ENCODE assay signal across 9 cellular contexts in the genomic region with DNA sequence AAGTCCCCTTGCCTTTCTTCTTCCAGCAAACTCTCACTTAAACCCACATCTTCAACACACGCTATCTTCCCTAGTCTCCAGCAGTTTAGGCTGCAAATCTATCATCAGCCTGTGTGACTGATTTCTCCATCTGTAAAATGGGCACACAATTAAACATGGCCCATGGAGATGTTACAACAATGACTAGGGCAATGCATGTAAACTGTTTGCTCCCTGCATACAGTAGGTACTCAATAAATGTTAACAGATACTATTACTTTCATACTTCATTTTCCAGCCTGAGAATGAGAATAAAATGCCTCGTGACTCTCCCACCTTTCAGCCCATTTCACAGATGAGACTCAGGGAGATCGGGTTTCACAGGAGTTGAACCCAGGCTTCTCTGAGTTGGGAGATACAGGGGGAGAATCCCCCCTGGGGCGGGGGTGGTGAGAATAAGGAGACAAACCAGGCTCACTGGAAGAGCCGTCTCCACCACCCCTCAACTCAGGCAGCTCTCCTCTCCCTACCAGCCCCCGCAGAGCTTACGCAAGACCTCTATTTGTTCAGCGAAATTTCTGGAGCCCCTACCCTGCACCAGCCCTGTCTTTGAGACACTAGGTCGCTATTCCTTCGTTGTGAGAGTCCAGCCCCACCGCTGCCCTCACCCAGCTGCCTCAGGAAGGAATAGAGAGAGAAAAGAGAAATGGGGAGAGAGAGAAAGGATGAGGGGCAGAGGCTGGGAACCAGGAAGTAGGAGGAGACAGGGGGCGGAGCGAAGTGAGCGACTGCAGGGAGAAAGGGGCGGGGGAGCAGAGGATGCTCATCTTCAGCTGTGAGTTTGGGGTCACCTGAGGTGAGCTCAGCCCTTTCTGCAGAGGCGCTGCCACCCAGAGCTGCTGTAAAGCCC. TPM values are rescaled to one million over a fixed set of nuclear protein-coding genes. Genes with fewer than 3 reads are reported as not detected.
A peak's percentile ranks its signal among the peaks of the same experiment; 100 is the strongest.
DNase-seq lines count a peak whose midpoint lies in the region; ATAC-seq, FAIRE-seq and TF ChIP-seq lines count a peak whose summit lies in the region.
"Had no signal": no experiment of that assay in that cellular context is flagged by ENCODE, and none has a peak within 500 bp of the region (broad histone marks: within the 10 kb centered on the region; RNA-seq: fewer than 3 reads in every experiment).

No MANE protein-coding gene starts in this region.

- DNase-seq in DMS 273 (lab: John Stamatoyannopoulos, UW; ENCODE audit: unreplicated experiment) (peak; percentile 70), DMS 273 treated with DMSO at 0.1 percent for 48 hours (lab: John Stamatoyannopoulos, UW) (no peak), T-helper 17 cell (peak in 1 of 3 donors; percentile 28), astrocyte (ENCODE audit: low read depth) (no peak), HepG2 (ENCODE audit: low spot score) (no peak), DMS114 treated with DMSO at 0.1 percent for 48 hours (lab: John Stamatoyannopoulos, UW; ENCODE audit: unreplicated experiment) (no peak), MG63 (no peak)
- peak; percentile 58 to 61 for DNase-seq in stimulated activated CD8-positive, alpha-beta memory T cell treated with anti-CD3 and anti-CD28 coated beads, Interleukin-2, amount 100 ng/mL, for 48 hours (ENCODE audit: low read depth in 2 of 2)

- no peak for TF ChIP-seq RAD21 in HepG2 (CRISPR knock-in tag; IDR thresholded peaks at IDR 0.05)

- H3K36me3 ChIP-seq in astrocyte (ENCODE audit: insufficient read depth, low read length) (no peaks in the 10 kb centered on the region), HepG2 (replicated peaks in 1 of 2; ENCODE audit: control insufficient read depth in 1 of 2, insufficient read depth in 2 of 2, low read length in 2 of 2) (peaks cover 41 to 75% of the 10 kb centered on the region in 2 experiments), MG63 (no peaks in the 10 kb centered on the region)

- FAIRE-seq in astrocyte (lab: Jason Lieb, UNC) (no peak), HepG2 (lab: Jason Lieb, UNC) (no peak)

- TF ChIP-seq CTCF in astrocyte (IDR thresholded peaks at IDR 0.05; ENCODE audit: insufficient read depth, low read depth, low read length) = no peak
- no peak for TF ChIP-seq CTCF in HepG2 (CRISPR knock-in tag; IDR thresholded peaks at IDR 0.05)

- CTCF ChIA-PET in HepG2 (lab: Yijun Ruan, JAX; ENCODE audit: low intra/inter-chr PET ratio, low total read pairs) = no interaction called here

- H3K27me3 ChIP-seq in astrocyte (ENCODE audit: insufficient read depth, low read length) (no peaks in the 10 kb centered on the region), HepG2 (ENCODE audit: control insufficient read depth in 1 of 2, insufficient read depth in 2 of 2, low read length in 2 of 2) (no peaks in the 10 kb centered on the region), MG63 (no peaks in the 10 kb centered on the region)

- no TSS peak for BruUV-seq in HepG2 (replicated peaks; lab: Mats Ljungman, UMichigan)

- H3K36me3 Mint-ChIP-seq in T-helper 17 cell (ENCODE audit: low read depth) (peaks cover 4% of the 10 kb centered on the region), astrocyte (ENCODE audit: low read depth, unreplicated experiment) (no peaks in the 10 kb centered on the region)

- no peak for TF ChIP-seq EP300 in HepG2 (IDR thresholded peaks at IDR 0.05; ENCODE audit: low read depth in 2 of 2, low read length in 2 of 2)
- TF ChIP-seq EP300 in HepG2 (CRISPR knock-in tag; IDR thresholded peaks at IDR 0.05; ENCODE audit: borderline replicate concordance) = no peak

- peak; percentile 80 for ATAC-seq in T-helper 17 cell
- ATAC-seq in HepG2 = no peak

- H3K9me3 ChIP-seq in T-helper 17 cell (ENCODE audit: control insufficient read depth, low read length, poor library complexity, severe bottlenecking) (no peaks in the 10 kb centered on the region), astrocyte (ENCODE audit: insufficient read depth, low read depth, low read length) (no peaks in the 10 kb centered on the region), HepG2 (ENCODE audit: low read length) (no peaks in the 10 kb centered on the region), MG63 (no peaks in the 10 kb centered on the region)

- TF ChIP-seq POLR2A in HepG2 (IDR thresholded peaks at IDR 0.05; ENCODE audit: insufficient read depth in 1 of 2, low read depth in 2 of 2, low read length in 2 of 2) = no peak

- in situ Hi-C loops in HepG2 (cut with HindIII; ENCODE audit: extremely low pct_ligation_motif_present, low pct_unique_long_range_greater_than_20kb) = no loop called here

- H3K27ac Mint-ChIP-seq in T-helper 17 cell (peak overlapping the region; percentile 92), astrocyte (ENCODE audit: unreplicated experiment) (no peak overlapping the region)

- H3K4me3 ChIP-seq in astrocyte (ENCODE audit: insufficient read depth, low read depth, low read length) = no peak overlapping the region
- H3K4me3 ChIP-seq in HepG2 (replicated peaks in 1 of 3; ENCODE audit: insufficient read depth in 1 of 3, low read depth in 2 of 3, low read length in 3 of 3) = no peak overlapping the region
- no peak overlapping the region for H3K4me3 ChIP-seq in MG63

- peak overlapping the region; percentile 61 for H3K4me2 ChIP-seq in astrocyte (ENCODE audit: low read length)
- H3K4me2 ChIP-seq in HepG2 (ENCODE audit: low read depth, low read length) = no peak overlapping the region

- H3K27ac ChIP-seq in astrocyte (ENCODE audit: low read depth, low read length) (no peak overlapping the region), HepG2 (ENCODE audit: extremely low read length, insufficient read depth, low read length) (no peak overlapping the region)
- H3K27ac ChIP-seq: 22Rv1 had no signal

- H4K20me1 ChIP-seq in astrocyte (ENCODE audit: insufficient read depth, low read length) (no peaks in the 10 kb centered on the region), HepG2 (ENCODE audit: insufficient read depth, low read length) (no peaks in the 10 kb centered on the region)

- H3K27me3 Mint-ChIP-seq in T-helper 17 cell (no peaks in the 10 kb centered on the region), astrocyte (ENCODE audit: low read depth, unreplicated experiment) (peaks cover 12% of the 10 kb centered on the region)

- H3K4me3 Mint-ChIP-seq in T-helper 17 cell (peak overlapping the region; percentile 86), astrocyte (ENCODE audit: unreplicated experiment) (no peak overlapping the region)

- no peaks in the 10 kb centered on the region for H3K9me3 Mint-ChIP-seq in astrocyte (ENCODE audit: unreplicated experiment)

- H3K4me1 ChIP-seq in astrocyte (ENCODE audit: insufficient read depth, low read length) = peaks cover 10% of the 10 kb centered on the region
- 0 out of 2 replicates have a peak, but pooled peaks cover 10% of the 10 kb centered on the region for H3K4me1 ChIP-seq in HepG2 (ENCODE audit: insufficient read depth, low read length)

- peak overlapping the region; percentile 5 for H3K9ac ChIP-seq in astrocyte (ENCODE audit: low read length)
- no peak overlapping the region for H3K9ac ChIP-seq in HepG2 (ENCODE audit: insufficient read depth, low read depth, low read length)

- POLR2A ChIA-PET in HepG2 (lab: Yijun Ruan, JAX) = no interaction called here

- H3K4me1 Mint-ChIP-seq in T-helper 17 cell (peaks cover 34% of the 10 kb centered on the region), astrocyte (ENCODE audit: low read depth, unreplicated experiment) (peaks cover 17% of the 10 kb centered on the region)

- intact Hi-C loops in HepG2 (cut with micrococcal nuclease; ENCODE audit: unreplicated experiment) = no loop called here

- no peaks in the 10 kb centered on the region for H3K79me2 ChIP-seq in astrocyte (ENCODE audit: insufficient read depth, low read length)
- no peaks in the 10 kb centered on the region for H3K79me2 ChIP-seq in HepG2 (ENCODE audit: insufficient read depth, low read length)

- 85% methylated on average over 16 of the region's 16 CpGs for WGBS in HepG2 (ENCODE audit: low lambda C conversion rate)

- peak overlapping the region; percentile 76 for H2AFZ ChIP-seq in astrocyte (ENCODE audit: low read depth, low read length)
- H2AFZ ChIP-seq in HepG2 (ENCODE audit: low read length) = no peak overlapping the region

RNA-seq across cellular contexts. Expression of a gene that starts 42.1 kb away (rescaled TPM):
- total RNA-seq in T-helper 17 cell = 1 to 10 TPM; 1.3 to 3.1 TPM
- total RNA-seq in astrocyte = 0.77 and 0.87 TPM in 2 replicates
- not detected in 2 replicates for total RNA-seq in HepG2 (2016; rRNA removed; fragmentation: Illumina TruSeq; extraction: Trizol)
- total RNA-seq in HepG2 (2016; cell fraction: cytosol; rRNA removed; fragmentation: Illumina TruSeq; extraction: Trizol; ENCODE audit: low read depth) = not detected in 2 replicates
- not detected in 2 replicates for total RNA-seq in HepG2 (2016; cell fraction: insoluble cytoplasmic fraction; rRNA removed; fragmentation: Illumina TruSeq; extraction: Trizol)
- total RNA-seq in HepG2 (2016; cell fraction: membrane; rRNA removed; fragmentation: Illumina TruSeq; extraction: Trizol) = not detected in 2 replicates
- not detected in 2 replicates for total RNA-seq in HepG2 (2016; cell fraction: nucleus; rRNA removed; fragmentation: Illumina TruSeq; extraction: Trizol)
- polyA plus RNA-seq in HepG2 (2011; rRNA removed) = not detected in 2 replicates
- 0.03 TPM in 1 of 2 replicates, not detected in the other for polyA plus RNA-seq in HepG2 (2011; cell fraction: cytosol; rRNA removed)
- polyA plus RNA-seq in HepG2 (2011; cell fraction: nucleus; rRNA removed) = 0.10 and 0.14 TPM in 2 replicates
- 0.12 TPM in 1 of 2 replicates, not detected in the other for polyA plus RNA-seq in HepG2 (2012)
- not detected in 2 replicates for polyA plus RNA-seq in HepG2 (2016; cell fraction: cytosol; fragmentation: Illumina TruSeq; extraction: Trizol; ENCODE audit: low read depth)
- not detected in 2 replicates for polyA plus RNA-seq in HepG2 (2016; cell fraction: insoluble cytoplasmic fraction; fragmentation: Illumina TruSeq; extraction: Trizol; ENCODE audit: low read depth)
- not detected in 2 replicates for polyA plus RNA-seq in HepG2 (2016; cell fraction: membrane; fragmentation: Illumina TruSeq; extraction: Trizol; ENCODE audit: low read depth)
- 1.3 TPM in 1 of 2 replicates, not detected in the other for polyA plus RNA-seq in HepG2 (2016; cell fraction: nucleus; fragmentation: Illumina TruSeq; extraction: Trizol; ENCODE audit: insufficient read depth, low read depth)
- 9.7 TPM in 1 of 2 replicates, not detected in the other for polyA minus RNA-seq in HepG2 (2011; rRNA and poly(A)+ RNA removed; ENCODE audit: low replicate concordance)
- 0.70 TPM in 1 of 2 replicates, not detected in the other for polyA minus RNA-seq in HepG2 (2011; cell fraction: cytosol; rRNA and poly(A)+ RNA removed)
- polyA minus RNA-seq in HepG2 (2011; cell fraction: nucleus; rRNA and poly(A)+ RNA removed) = 0.64 TPM in 1 of 2 replicates, not detected in the other
- 0.12 and 3.9 TPM in 2 replicates for total RNA-seq in MG63 (2014; rRNA removed; shearing (Covaris generic); ENCODE audit: low replicate concordance)

RNA-seq across cellular contexts. Expression of a gene that starts 50.6 kb away (rescaled TPM):
- 100 to 1,000 TPM in 1 of 2 donors, 10 to 100 TPM in 1; 77.3 to 108 TPM for total RNA-seq in T-helper 17 cell
- 6.7 and 9.4 TPM in 2 replicates for total RNA-seq in astrocyte
- total RNA-seq in HepG2 (2016; rRNA removed; fragmentation: Illumina TruSeq; extraction: Trizol) = 35.8 and 67.5 TPM in 2 replicates
- total RNA-seq in HepG2 (2016; cell fraction: cytosol; rRNA removed; fragmentation: Illumina TruSeq; extraction: Trizol; ENCODE audit: low read depth) = 24.1 and 26.9 TPM in 2 replicates
- 31.0 and 63.9 TPM in 2 replicates for total RNA-seq in HepG2 (2016; cell fraction: insoluble cytoplasmic fraction; rRNA removed; fragmentation: Illumina TruSeq; extraction: Trizol)
- total RNA-seq in HepG2 (2016; cell fraction: membrane; rRNA removed; fragmentation: Illumina TruSeq; extraction: Trizol) = 48.4 and 52.8 TPM in 2 replicates
- total RNA-seq in HepG2 (2016; cell fraction: nucleus; rRNA removed; fragmentation: Illumina TruSeq; extraction: Trizol) = 82.9 and 86.5 TPM in 2 replicates
- polyA plus RNA-seq in HepG2 (2011; rRNA removed) = 55.0 and 55.2 TPM in 2 replicates
- polyA plus RNA-seq in HepG2 (2011; cell fraction: cytosol; rRNA removed) = 19.4 and 33.8 TPM in 2 replicates
- 229 and 337 TPM in 2 replicates for polyA plus RNA-seq in HepG2 (2011; cell fraction: nucleus; rRNA removed)
- polyA plus RNA-seq in HepG2 (2012) = 36.3 and 37.7 TPM in 2 replicates
- polyA plus RNA-seq in HepG2 (2016; cell fraction: cytosol; fragmentation: Illumina TruSeq; extraction: Trizol; ENCODE audit: low read depth) = 14.1 and 14.2 TPM in 2 replicates
- polyA plus RNA-seq in HepG2 (2016; cell fraction: insoluble cytoplasmic fraction; fragmentation: Illumina TruSeq; extraction: Trizol; ENCODE audit: low read depth) = 33.8 and 39.1 TPM in 2 replicates
- polyA plus RNA-seq in HepG2 (2016; cell fraction: membrane; fragmentation: Illumina TruSeq; extraction: Trizol; ENCODE audit: low read depth) = 33.4 and 35.7 TPM in 2 replicates
- 217 and 242 TPM in 2 replicates for polyA plus RNA-seq in HepG2 (2016; cell fraction: nucleus; fragmentation: Illumina TruSeq; extraction: Trizol; ENCODE audit: insufficient read depth, low read depth)
- polyA minus RNA-seq in HepG2 (2011; rRNA and poly(A)+ RNA removed; ENCODE audit: low replicate concordance) = 39.6 and 88.9 TPM in 2 replicates
- polyA minus RNA-seq in HepG2 (2011; cell fraction: cytosol; rRNA and poly(A)+ RNA removed) = 23.0 and 24.3 TPM in 2 replicates
- polyA minus RNA-seq in HepG2 (2011; cell fraction: nucleus; rRNA and poly(A)+ RNA removed) = 51.5 and 67.3 TPM in 2 replicates
- 15.2 and 16.2 TPM in 2 replicates for total RNA-seq in MG63 (2014; rRNA removed; shearing (Covaris generic); ENCODE audit: low replicate concordance)

Comparison
In these comparisons a context has a peak if more than half of its experiments do, and no peak if none do; other contexts are left out.
1. DNase-seq: peak in DMS 273 (single experiment) and stimulated activated CD8-positive, alpha-beta memory T cell treated with anti-CD3 and anti-CD28 coated beads, Interleukin-2, amount 100 ng/mL, for 48 hours (2 of 2); none in DMS 273 treated with DMSO at 0.1 percent for 48 hours (single experiment), astrocyte (single experiment), HepG2 (single experiment), DMS114 treated with DMSO at 0.1 percent for 48 hours (single experiment) and MG63 (single experiment).